Comparison of ENCODE assay signal across 23 cellular contexts in genomic region chr17:27906238-27906603, GRCh38.
"Had no signal": no experiment of that assay in that cellular context is flagged by ENCODE, and none has a peak within 500 bp of the region (broad histone marks: within the 10 kb centered on the region; RNA-seq: fewer than 3 reads in every experiment).

No MANE protein-coding gene starts in this region.

- H3K4me1 ChIP-seq: breast epithelium, esophagus muscularis mucosa, thyroid gland, upper lobe of right lung had no signal

- H3K4me1 Mint-ChIP-seq: activated naive CD8-positive, alpha-beta T cell treated with anti-CD3 and anti-CD28 coated beads for 36 hours; central memory CD8-positive, alpha-beta T cell; immature natural killer cell; naive B cell; neural crest cell had no signal

- H3K9me3 Mint-ChIP-seq: activated naive CD8-positive, alpha-beta T cell treated with anti-CD3 and anti-CD28 coated beads for 36 hours; activated T-cell treated with anti-CD3 and anti-CD28 coated beads, Interleukin-2, amount 50 U/mL, for 4 hours; activated T-helper 2 cell treated with anti-CD3 and anti-CD28 coated beads, Interferon-gamma antibody, Interleukin-2, Interleukin-4, amounts not matched to agents 10 μg/mL and 5 μg/mL and 100 μg/mL, durations not matched to agents 14 hours and 24 hours and 36 hours; central memory CD8-positive, alpha-beta T cell; effector memory CD8-positive, alpha-beta T cell; immature natural killer cell; naive B cell; WTC11 had no signal

- H3K36me3 ChIP-seq: breast epithelium, esophagus muscularis mucosa, thyroid gland, upper lobe of right lung had no signal

- H3K36me3 Mint-ChIP-seq: activated naive CD8-positive, alpha-beta T cell treated with anti-CD3 and anti-CD28 coated beads for 36 hours; naive B cell; WTC11 had no signal

- DNase-seq: activated CD4-positive, alpha-beta T cell treated with anti-CD3 and anti-CD28 coated beads, Interleukin-2, amount 50 U/mL, for 4 hours; activated CD8-positive, alpha-beta memory T cell treated with anti-CD3 and anti-CD28 coated beads, Interleukin-2, amount 50 U/mL, for 48 hours; activated naive CD4-positive, alpha-beta T cell treated with Interleukin-2 at 50 U/mL for 16 hours; activated naive CD8-positive, alpha-beta T cell treated with anti-CD3 and anti-CD28 coated beads for 36 hours; activated T-cell treated with anti-CD3 and anti-CD28 coated beads, Interleukin-2, amount 50 U/mL, for 4 hours; dorsolateral prefrontal cortex; effector memory CD8-positive, alpha-beta T cell; glutamatergic neuron; immature natural killer cell; naive B cell; stimulated activated CD4-positive, alpha-beta T cell treated with anti-CD3 and anti-CD28 coated beads, Interleukin-4, amount 100 ng/mL, for 4 hours; stimulated activated naive CD8-positive, alpha-beta T cell treated with anti-CD3 and anti-CD28 coated beads, Interleukin-15, Interleukin-2, amounts not matched to agents 100 U/mL and 50 U/mL, for 24 hours; T-helper 9 cell; thyroid gland; upper lobe of right lung had no signal

- H3K9me3 ChIP-seq: breast epithelium, thyroid gland, upper lobe of right lung had no signal

- H3K27me3 ChIP-seq: breast epithelium, dorsolateral prefrontal cortex, hepatocyte, thyroid gland, upper lobe of right lung had no signal

- H3K4me3 ChIP-seq: breast epithelium, dorsolateral prefrontal cortex, esophagus muscularis mucosa, hepatocyte, lung, thyroid gland, upper lobe of right lung had no signal

- H3K27ac ChIP-seq: breast epithelium, esophagus muscularis mucosa, hepatocyte, thyroid gland, upper lobe of right lung had no signal

- H3K27ac Mint-ChIP-seq: activated naive CD8-positive, alpha-beta T cell treated with anti-CD3 and anti-CD28 coated beads for 36 hours; activated T-helper 2 cell treated with anti-CD3 and anti-CD28 coated beads, Interferon-gamma antibody, Interleukin-2, Interleukin-4, amounts not matched to agents 10 μg/mL and 5 μg/mL and 100 μg/mL, durations not matched to agents 14 hours and 24 hours and 36 hours; effector memory CD8-positive, alpha-beta T cell; immature natural killer cell; WTC11 had no signal

- ATAC-seq: activated T-cell treated with anti-CD3 and anti-CD28 coated beads, Interleukin-2, amount 50 U/mL, for 4 hours; effector memory CD8-positive, alpha-beta T cell; stimulated activated naive CD8-positive, alpha-beta T cell treated with anti-CD3 and anti-CD28 coated beads, Interleukin-15, Interleukin-2, amounts not matched to agents 100 U/mL and 50 U/mL, for 24 hours; upper lobe of right lung had no signal

- H3K4me3 Mint-ChIP-seq: activated naive CD8-positive, alpha-beta T cell treated with anti-CD3 and anti-CD28 coated beads for 36 hours; activated T-cell treated with anti-CD3 and anti-CD28 coated beads, Interleukin-2, amount 50 U/mL, for 4 hours; central memory CD8-positive, alpha-beta T cell; effector memory CD8-positive, alpha-beta T cell; immature natural killer cell; naive B cell; neural crest cell; WTC11 had no signal
